23 cellular contexts compared by ENCODE assay signal in genomic region chr5:159737263-159737662, GRCh38.
DNase-seq lines count a peak whose midpoint lies in the region; ATAC-seq and TF ChIP-seq lines count a peak whose summit lies in the region.
"Had no signal": no experiment of that assay in that cellular context is flagged by ENCODE, and none has a peak within 500 bp of the region (broad histone marks: within the 10 kb centered on the region; RNA-seq: fewer than 3 reads in every experiment).

No MANE protein-coding gene starts in this region.

- no peak overlapping the region for H3K4me3 Mint-ChIP-seq in GM23338
- H3K4me3 Mint-ChIP-seq in activated T-cell treated with anti-CD3 and anti-CD28 coated beads, Interleukin-2, amount 50 U/mL, for 4 hours, result no peak overlapping the region
- H3K4me3 Mint-ChIP-seq: CD4-positive, CD25-positive, alpha-beta regulatory T cell had no signal

- no peak overlapping the region for H2BK120ac ChIP-seq in mesendoderm (ENCODE audit: low read depth, low read length)

- H4K20me1 ChIP-seq in GM23338 (replicated peaks; ENCODE audit: insufficient read depth), result no peaks in the 10 kb centered on the region

- H3K56ac ChIP-seq in mesendoderm (ENCODE audit: low read length), result no peak overlapping the region

- H3K9me2 ChIP-seq in GM23338 (ENCODE audit: insufficient read depth), result no peaks in the 10 kb centered on the region

- H3K23ac ChIP-seq in mesendoderm (ENCODE audit: low read length), result no peak overlapping the region

- no peak overlapping the region for H3K18ac ChIP-seq in mesendoderm (ENCODE audit: low read length)

- no peak for TF ChIP-seq CTCF in GM23338 (conservative IDR thresholded peaks at IDR 0.05; ENCODE audit: low read depth in 2 of 2)
- no peak for TF ChIP-seq CTCF in esophagus muscularis mucosa (IDR thresholded peaks at IDR 0.05)

- no peaks in the 10 kb centered on the region for H3K9me3 Mint-ChIP-seq in GM23338
- peaks cover 7% of the 10 kb centered on the region for H3K9me3 Mint-ChIP-seq in activated T-cell treated with anti-CD3 and anti-CD28 coated beads, Interleukin-2, amount 50 U/mL, for 4 hours

- H3K27me3 ChIP-seq in GM23338 (ENCODE audit: insufficient read depth) (no peaks in the 10 kb centered on the region), esophagus muscularis mucosa (peaks cover 0 to 8% (median 0%) of the 10 kb centered on the region in 4 donors), mesendoderm (ENCODE audit: insufficient read depth, low read length, poor library complexity) (no peaks in the 10 kb centered on the region)
- H3K27me3 ChIP-seq: BE2C had no signal

- no peaks in the 10 kb centered on the region; the same call in 2 of the 3 replicates for H3K36me3 Mint-ChIP-seq in GM23338 (ENCODE audit: low read depth)
- H3K36me3 Mint-ChIP-seq in activated T-cell treated with anti-CD3 and anti-CD28 coated beads, Interleukin-2, amount 50 U/mL, for 4 hours (ENCODE audit: insufficient read depth), result no peaks in the 10 kb centered on the region
- H3K36me3 Mint-ChIP-seq: CD4-positive, CD25-positive, alpha-beta regulatory T cell had no signal

- WGBS in esophagus muscularis mucosa, result 77% methylated on average over 3 of the region's 5 CpGs
- WGBS in mesendoderm (ENCODE audit: extremely low coverage, insufficient coverage, low lambda C conversion rate), result no CpG with 5 or more reads among the region's 5 CpGs

- H3K4me2 ChIP-seq in GM23338, result no peak overlapping the region
- H3K4me2 ChIP-seq in mesendoderm (ENCODE audit: low read length), result no peak overlapping the region
- H3K4me2 ChIP-seq: KMS-11 had no signal

- no peak overlapping the region for H3K4ac ChIP-seq in mesendoderm (ENCODE audit: low read depth, low read length)

- no peak overlapping the region for H3K27ac ChIP-seq in GM23338 (ENCODE audit: low read depth)
- no peak overlapping the region for H3K27ac ChIP-seq in esophagus muscularis mucosa (replicated peaks in 1 of 4)
- no peak overlapping the region for H3K27ac ChIP-seq in mesendoderm (ENCODE audit: low read depth, low read length)
- H3K27ac ChIP-seq: KMS-11, SK-N-MC had no signal

- H2BK5ac ChIP-seq in mesendoderm (ENCODE audit: low read length), result no peak overlapping the region

- no peak for TF ChIP-seq POLR2A in esophagus muscularis mucosa (IDR thresholded peaks at IDR 0.05; ENCODE audit: low read depth)

- ATAC-seq in GM23338, result no peak
- no peak for ATAC-seq in activated T-cell treated with anti-CD3 and anti-CD28 coated beads, Interleukin-2, amount 50 U/mL, for 4 hours
- no peak for ATAC-seq in HG02870 (IDR thresholded peaks at IDR 0.05; ENCODE audit: unreplicated experiment)
- no peak for ATAC-seq in GM21526 (IDR thresholded peaks at IDR 0.05; ENCODE audit: low FRiP score, unreplicated experiment)
- ATAC-seq: GM12878, HepG2 had no signal

- H3K36me3 ChIP-seq in GM23338 (ENCODE audit: insufficient read depth) (no peaks in the 10 kb centered on the region), esophagus muscularis mucosa (no peaks in the 10 kb centered on the region), mesendoderm (ENCODE audit: control insufficient read depth, insufficient read depth, low read length) (no peaks in the 10 kb centered on the region)
- H3K36me3 ChIP-seq: BE2C, MG63 had no signal

- no peak overlapping the region for H4K8ac ChIP-seq in mesendoderm (ENCODE audit: low read depth, low read length)

- H3K4me1 ChIP-seq in GM23338 (ENCODE audit: insufficient read depth) (no peaks in the 10 kb centered on the region), esophagus muscularis mucosa (no peaks in the 10 kb centered on the region), mesendoderm (ENCODE audit: control insufficient read depth, low read depth, low read length) (no peaks in the 10 kb centered on the region)
- H3K4me1 ChIP-seq: BE2C had no signal

- H3K79me2 ChIP-seq in GM23338 (replicated peaks; ENCODE audit: insufficient read depth) (no peaks in the 10 kb centered on the region), mesendoderm (ENCODE audit: control insufficient read depth, insufficient read depth, low read length) (no peaks in the 10 kb centered on the region)

- H3K9ac ChIP-seq in mesendoderm (ENCODE audit: low read length), result no peak overlapping the region
- H3K9ac ChIP-seq: KMS-11 had no signal

- no peaks in the 10 kb centered on the region for H3K9me3 ChIP-seq in esophagus muscularis mucosa
- H3K9me3 ChIP-seq: BE2C, MG63 had no signal

- H3K27ac Mint-ChIP-seq in GM23338, result no peak overlapping the region
- H3K27ac Mint-ChIP-seq: CD4-positive, CD25-positive, alpha-beta regulatory T cell had no signal

- peak overlapping the region; percentile 28; the same call in 1 of the 2 replicates for H2AFZ ChIP-seq in GM23338

- no peak overlapping the region for H2BK15ac ChIP-seq in mesendoderm (replicated peaks; ENCODE audit: low read depth)

- peaks cover 5% of the 10 kb centered on the region; the same call in 2 of the 3 replicates for H3K4me1 Mint-ChIP-seq in GM23338
- peaks cover 10% of the 10 kb centered on the region for H3K4me1 Mint-ChIP-seq in activated T-cell treated with anti-CD3 and anti-CD28 coated beads, Interleukin-2, amount 50 U/mL, for 4 hours (ENCODE audit: low read depth)
- H3K4me1 Mint-ChIP-seq: CD4-positive, CD25-positive, alpha-beta regulatory T cell had no signal

- intact Hi-C loops in esophagus muscularis mucosa (cut with DNase I), result no loop called here

- H3K79me1 ChIP-seq in mesendoderm (ENCODE audit: low read length), result no peaks in the 10 kb centered on the region

- H3F3A ChIP-seq in GM23338 (replicated peaks; ENCODE audit: low read depth), result no peaks in the 10 kb centered on the region

- DNase-seq in GM23338 (ENCODE audit: low spot score), result no peak
- DNase-seq in LHCN-M2 (ENCODE audit: low read depth), result peak; percentile 9
- peak; percentile 90 for DNase-seq in esophagus muscularis mucosa (ENCODE audit: extremely low spot score)
- peak; percentile 2 for DNase-seq in mesendoderm
- no peak for DNase-seq in activated T-cell treated with anti-CD3 and anti-CD28 coated beads, Interleukin-2, amount 50 U/mL, for 4 hours
- DNase-seq: BE2C; CD4-positive, CD25-positive, alpha-beta regulatory T cell; COR-L47; DMS 273 treated with DMSO at 0.1 percent for 48 hours; EL; MG63; NCI-H1092; NCI-H2081; NCI-H446 treated with DMSO at 0.1 percent for 48 hours; NCI-H69; NK-92 treated with Interleukin-12 subunit alpha and Interleukin-12 subunit beta, amount 100 ng/mL, for 24 hours; SHP77 had no signal

- no peak overlapping the region for H3K4me3 ChIP-seq in GM23338
- no peak overlapping the region for H3K4me3 ChIP-seq in esophagus muscularis mucosa
- no peak overlapping the region for H3K4me3 ChIP-seq in mesendoderm (ENCODE audit: low read length)
- H3K4me3 ChIP-seq: GM12878, MG63, SK-N-MC had no signal

- no peak for TF ChIP-seq EP300 in esophagus muscularis mucosa (IDR thresholded peaks at IDR 0.05)

- H4K5ac ChIP-seq in mesendoderm (ENCODE audit: low read length), result no peak overlapping the region

- H2AK5ac ChIP-seq in mesendoderm (ENCODE audit: low read length), result no peak overlapping the region

- peaks cover 2% of the 10 kb centered on the region for H3K27me3 Mint-ChIP-seq in GM23338 (ENCODE audit: insufficient read depth, low read depth, poor library complexity)
- H3K27me3 Mint-ChIP-seq in activated T-cell treated with anti-CD3 and anti-CD28 coated beads, Interleukin-2, amount 50 U/mL, for 4 hours (ENCODE audit: low read depth), result peaks cover 31% of the 10 kb centered on the region
- H3K27me3 Mint-ChIP-seq: CD4-positive, CD25-positive, alpha-beta regulatory T cell had no signal

TF ChIP-seq in GM23338, 12 proteins besides CTCF, POLR2A, EP300 and RAD21 (continues in another document):
- TF ChIP-seq REST (IDR thresholded peaks at IDR 0.05; ENCODE audit: unreplicated experiment) (no peak), ZNF331 (CRISPR knock-in tag; IDR thresholded peaks at IDR 0.05; ENCODE audit: low read depth) (no peak), CREB1 (CRISPR knock-in tag; IDR thresholded peaks at IDR 0.05; ENCODE audit: low read depth) (no peak), EZH2 (IDR thresholded peaks at IDR 0.05; ENCODE audit: low read depth, unreplicated experiment) (no peak), ETS1 (IDR thresholded peaks at IDR 0.05) (no peak), POLR2AphosphoS5 (IDR thresholded peaks at IDR 0.05; ENCODE audit: low read depth) (no peak), NANOG (IDR thresholded peaks at IDR 0.05; ENCODE audit: borderline replicate concordance) (no peak), JUNB (IDR thresholded peaks at IDR 0.05; ENCODE audit: unreplicated experiment) (no peak), ZNF114 (CRISPR knock-in tag; IDR thresholded peaks at IDR 0.05) (no peak)

Comparison
In these comparisons a context has a peak if more than half of its experiments do, and no peak if none do; other contexts are left out.
1. DNase-seq: peak in LHCN-M2 (single experiment), esophagus muscularis mucosa (single experiment) and mesendoderm (single experiment); none in GM23338 (single experiment) and activated T-cell treated with anti-CD3 and anti-CD28 coated beads, Interleukin-2, amount 50 U/mL, for 4 hours (single experiment).